ENCODE assay signal across 1 cellular context in the genomic region with DNA sequence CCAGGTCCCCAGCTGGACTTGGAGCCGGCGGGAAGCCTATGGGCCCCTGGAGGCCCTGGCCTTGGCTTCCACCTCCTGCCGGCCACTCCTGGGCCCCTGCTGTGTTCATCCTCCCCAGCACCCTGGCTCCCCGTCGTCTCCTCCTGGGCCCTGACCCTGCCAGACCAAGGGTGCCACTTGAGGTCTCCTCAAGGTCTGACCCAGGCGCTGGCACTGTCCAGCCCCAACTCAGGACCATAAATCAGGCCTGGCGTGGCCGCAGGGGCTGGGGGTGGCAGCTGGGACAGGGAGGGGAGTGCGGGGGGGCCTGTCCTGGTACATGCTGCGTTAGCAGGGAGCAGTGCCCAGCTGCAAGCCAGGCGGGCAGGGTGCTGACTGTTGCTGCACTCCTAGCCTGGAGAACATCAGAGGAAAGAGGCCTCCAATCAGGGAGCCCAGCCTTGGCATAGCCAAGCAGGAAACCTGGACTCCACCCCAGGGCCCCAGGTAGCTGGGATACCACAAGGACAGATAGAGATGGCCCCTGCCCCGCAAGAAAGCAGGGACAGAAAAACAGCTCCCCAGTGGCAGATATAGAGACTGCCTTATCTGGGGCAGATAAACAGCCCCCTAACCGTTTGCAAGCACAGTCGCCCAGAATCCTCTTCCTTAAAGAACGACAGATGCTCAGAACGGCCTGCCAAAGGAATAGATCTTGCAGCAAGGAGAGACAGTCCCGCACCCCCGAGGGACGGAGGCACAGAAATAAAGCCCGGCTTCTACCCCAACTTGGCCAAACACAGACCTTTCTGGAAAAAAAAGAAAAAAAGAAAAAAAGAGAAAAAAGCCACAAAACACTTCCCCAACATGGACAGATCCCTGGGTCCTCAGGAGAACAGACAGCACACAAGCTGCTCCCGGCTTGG.
TF ChIP-seq lines count a peak whose summit lies in the region.

No MANE protein-coding gene starts in this region.

TF ChIP-seq in HepG2, 621 proteins besides CTCF, POLR2A, EP300 and RAD21 (continued from another document):
- TF ChIP-seq, protein P1, sequence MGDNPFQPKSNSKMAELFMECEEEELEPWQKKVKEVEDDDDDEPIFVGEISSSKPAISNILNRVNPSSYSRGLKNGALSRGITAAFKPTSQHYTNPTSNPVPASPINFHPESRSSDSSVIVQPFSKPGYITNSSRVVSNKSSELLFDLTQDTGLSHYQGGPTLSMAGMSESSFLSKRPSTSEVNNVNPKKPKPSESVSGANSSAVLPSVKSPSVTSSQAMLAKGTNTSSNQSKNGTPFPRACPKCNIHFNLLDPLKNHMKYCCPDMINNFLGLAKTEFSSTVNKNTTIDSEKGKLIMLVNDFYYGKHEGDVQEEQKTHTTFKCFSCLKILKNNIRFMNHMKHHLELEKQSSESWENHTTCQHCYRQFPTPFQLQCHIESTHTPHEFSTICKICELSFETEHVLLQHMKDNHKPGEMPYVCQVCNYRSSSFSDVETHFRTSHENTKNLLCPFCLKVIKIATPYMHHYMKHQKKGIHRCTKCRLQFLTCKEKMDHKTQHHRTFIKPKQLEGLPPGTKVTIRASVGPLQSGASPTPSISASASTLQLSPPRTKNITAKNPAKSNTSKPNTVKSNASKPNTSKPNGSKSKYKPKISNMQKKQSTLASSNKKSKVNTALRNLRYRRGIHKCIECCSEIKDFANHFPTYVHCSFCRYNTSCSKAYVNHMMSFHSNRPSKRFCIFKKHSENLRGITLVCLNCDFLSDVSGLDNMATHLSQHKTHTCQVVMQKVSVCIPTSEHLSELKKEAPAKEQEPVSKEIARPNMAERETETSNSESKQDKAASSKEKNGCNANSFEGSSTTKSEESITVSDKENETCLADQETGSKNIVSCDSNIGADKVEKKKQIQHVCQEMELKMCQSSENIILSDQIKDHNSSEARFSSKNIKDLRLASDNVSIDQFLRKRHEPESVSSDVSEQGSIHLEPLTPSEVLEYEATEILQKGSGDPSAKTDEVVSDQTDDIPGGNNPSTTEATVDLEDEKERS (CRISPR knock-in tag; IDR thresholded peaks at IDR 0.05) = no peak
- TF ChIP-seq CREM (IDR thresholded peaks at IDR 0.05) (no peak), CREM (CRISPR knock-in tag; IDR thresholded peaks at IDR 0.05) (no peak), KAT7 (CRISPR knock-in tag; IDR thresholded peaks at IDR 0.05; ENCODE audit: borderline replicate concordance) (no peak), AKAP8 (CRISPR knock-in tag; IDR thresholded peaks at IDR 0.05) (no peak), ZNF407 (CRISPR knock-in tag; IDR thresholded peaks at IDR 0.05; ENCODE audit: not compliant biosample characterization) (no peak), PHF21A (CRISPR knock-in tag; IDR thresholded peaks at IDR 0.05) (no peak)
